Comparison of ENCODE assay signal across 8 cellular contexts in genomic region chr5:103561670-103562069, GRCh38. TPM values are rescaled to one million over a fixed set of nuclear protein-coding genes. Genes with fewer than 3 reads are reported as not detected.
DNase-seq lines count a peak whose midpoint lies in the region; ATAC-seq and TF ChIP-seq lines count a peak whose summit lies in the region.

No MANE protein-coding gene starts in this region.

- peaks cover 8% of the 10 kb centered on the region for H3K27me3 Mint-ChIP-seq in activated naive CD4-positive, alpha-beta T cell treated with anti-CD3 and anti-CD28 coated beads, Interleukin-2, amount 10 ng/mL, durations not matched to agents 7 days and 5 days
- peaks cover 4% of the 10 kb centered on the region for H3K27me3 Mint-ChIP-seq in activated T-helper 17 cell treated with anti-CD3 and anti-CD28 coated beads, Interleukin-2, amount 50 U/mL, for 72 hours

- peak overlapping the region; percentile 96 for H3K4me3 ChIP-seq in thoracic aorta

- ATAC-seq in activated naive CD4-positive, alpha-beta T cell treated with anti-CD3 and anti-CD28 coated beads, Interleukin-2, amount 50 U/mL, for 72 hours, result no peak
- no peak for ATAC-seq in activated T-helper 17 cell treated with anti-CD3 and anti-CD28 coated beads, Interleukin-2, amount 50 U/mL, for 72 hours (replicated peaks)
- ATAC-seq in thoracic aorta (ENCODE audit: insufficient number of reproducible peaks, low FRiP score, low read depth), result no peak

- H3K4me1 ChIP-seq in thoracic aorta (ENCODE audit: control insufficient read depth in 1 of 2, low read depth in 2 of 2), result peaks cover 3 to 11% of the 10 kb centered on the region in 2 donors

- no peaks in the 10 kb centered on the region for H3K27me3 ChIP-seq in thoracic aorta (replicated peaks; ENCODE audit: insufficient read depth)

- H3K9me3 Mint-ChIP-seq in activated naive CD4-positive, alpha-beta T cell treated with anti-CD3 and anti-CD28 coated beads, Interleukin-2, amount 10 ng/mL, durations not matched to agents 7 days and 5 days, result no peaks in the 10 kb centered on the region
- H3K9me3 Mint-ChIP-seq in activated naive CD4-positive, alpha-beta T cell treated with anti-CD3 and anti-CD28 coated beads, Interleukin-2, amount 50 U/mL, for 72 hours, result no peaks in the 10 kb centered on the region
- H3K9me3 Mint-ChIP-seq in activated T-helper 17 cell treated with anti-CD3 and anti-CD28 coated beads, Interleukin-2, amount 50 U/mL, for 72 hours, result no peaks in the 10 kb centered on the region

- DNase-seq in activated naive CD4-positive, alpha-beta T cell treated with anti-CD3 and anti-CD28 coated beads, Interleukin-2, amount 10 ng/mL, durations not matched to agents 7 days and 5 days, result no peak
- DNase-seq in activated naive CD4-positive, alpha-beta T cell treated with anti-CD3 and anti-CD28 coated beads, Interleukin-2, amount 50 U/mL, for 72 hours (ENCODE audit: low spot score in 2 of 2), result no peak
- DNase-seq in kidney glomerular epithelial cell (lab: John Stamatoyannopoulos, UW), result peak; percentile 29
- DNase-seq in thoracic aorta (ENCODE audit: low spot score), result no peak
- DNase-seq in CD1c-positive myeloid dendritic cell (ENCODE audit: extremely low spot score), result no peak
- no peak for DNase-seq in NOMO-1 treated with DMSO at 0.1 percent for 48 hours (lab: John Stamatoyannopoulos, UW; ENCODE audit: unreplicated experiment)
- no peak for DNase-seq in stimulated activated CD4-positive, alpha-beta T cell treated with anti-CD3 and anti-CD28 coated beads, Interleukin-12 subunit alpha, Interleukin-12 subunit beta, amount 100 ng/mL, for 4 hours

- H3K27ac Mint-ChIP-seq in activated naive CD4-positive, alpha-beta T cell treated with anti-CD3 and anti-CD28 coated beads, Interleukin-2, amount 10 ng/mL, durations not matched to agents 7 days and 5 days, result no peak overlapping the region
- peak overlapping the region in 1 of 2 donors; percentile 88 for H3K27ac Mint-ChIP-seq in activated naive CD4-positive, alpha-beta T cell treated with anti-CD3 and anti-CD28 coated beads, Interleukin-2, amount 50 U/mL, for 72 hours
- H3K27ac Mint-ChIP-seq in activated T-helper 17 cell treated with anti-CD3 and anti-CD28 coated beads, Interleukin-2, amount 50 U/mL, for 72 hours, result no peak overlapping the region

- no peak for TF ChIP-seq CTCF in thoracic aorta (IDR thresholded peaks at IDR 0.05)

- H3K36me3 Mint-ChIP-seq in activated naive CD4-positive, alpha-beta T cell treated with anti-CD3 and anti-CD28 coated beads, Interleukin-2, amount 10 ng/mL, durations not matched to agents 7 days and 5 days, result no peaks in the 10 kb centered on the region
- no peaks in the 10 kb centered on the region for H3K36me3 Mint-ChIP-seq in activated naive CD4-positive, alpha-beta T cell treated with anti-CD3 and anti-CD28 coated beads, Interleukin-2, amount 50 U/mL, for 72 hours
- no peaks in the 10 kb centered on the region for H3K36me3 Mint-ChIP-seq in activated T-helper 17 cell treated with anti-CD3 and anti-CD28 coated beads, Interleukin-2, amount 50 U/mL, for 72 hours (ENCODE audit: low read depth)

- no peaks in the 10 kb centered on the region for H3K36me3 ChIP-seq in thoracic aorta

- CTCF ChIA-PET in activated naive CD4-positive, alpha-beta T cell treated with anti-CD3 and anti-CD28 coated beads, Interleukin-2, amount 10 ng/mL, durations not matched to agents 7 days and 5 days (lab: Charles Lee), result no interaction called here

- H3K4me3 Mint-ChIP-seq in activated naive CD4-positive, alpha-beta T cell treated with anti-CD3 and anti-CD28 coated beads, Interleukin-2, amount 10 ng/mL, durations not matched to agents 7 days and 5 days, result peak overlapping the region; percentile 79
- H3K4me3 Mint-ChIP-seq in activated T-helper 17 cell treated with anti-CD3 and anti-CD28 coated beads, Interleukin-2, amount 50 U/mL, for 72 hours, result peak overlapping the region; percentile 81

- H3K27ac ChIP-seq in thoracic aorta, result peak overlapping the region; percentile 68 to 93

- H3K9me3 ChIP-seq in thoracic aorta, result no peaks in the 10 kb centered on the region

- peaks cover 18% of the 10 kb centered on the region for H3K4me1 Mint-ChIP-seq in activated naive CD4-positive, alpha-beta T cell treated with anti-CD3 and anti-CD28 coated beads, Interleukin-2, amount 10 ng/mL, durations not matched to agents 7 days and 5 days
- H3K4me1 Mint-ChIP-seq in activated T-helper 17 cell treated with anti-CD3 and anti-CD28 coated beads, Interleukin-2, amount 50 U/mL, for 72 hours, result no peaks in the 10 kb centered on the region

RNA-seq across cellular contexts. Expression of gene NUDT12, which starts 0.9 kb away (rescaled TPM):
- 1 to 10 TPM in 1 of 2 donors, under 1 TPM in 1; 0.71 to 5.7 TPM for total RNA-seq in activated naive CD4-positive, alpha-beta T cell treated with anti-CD3 and anti-CD28 coated beads, Interleukin-2, amount 50 U/mL, for 72 hours
- total RNA-seq in activated T-helper 17 cell treated with anti-CD3 and anti-CD28 coated beads, Interleukin-2, amount 50 U/mL, for 72 hours, result 1 to 10 TPM in 1 of 2 donors, under 1 TPM in 1; 0.39 to 1.3 TPM
- total RNA-seq in thoracic aorta, result 1 to 10 TPM; 6.1 to 8.7 TPM
